Comparison of ENCODE assay signal across 22 cellular contexts in genomic region chr22:36563444-36563843, GRCh38.
"Had no signal": no experiment of that assay in that cellular context is flagged by ENCODE, and none has a peak within 500 bp of the region (broad histone marks: within the 10 kb centered on the region; RNA-seq: fewer than 3 reads in every experiment).

No MANE protein-coding gene starts in this region.

- H3K4me3 ChIP-seq: adrenal gland, PC-9, SK-N-MC had no signal

- H3K4me3 Mint-ChIP-seq: activated CD4-positive, alpha-beta memory T cell treated with anti-CD3 and anti-CD28 coated beads, Interleukin-2, amount 10 ng/mL, durations not matched to agents 7 days and 5 days; activated CD4-positive, alpha-beta T cell treated with anti-CD3 and anti-CD28 coated beads for 36 hours; activated naive CD8-positive, alpha-beta T cell treated with anti-CD3 and anti-CD28 coated beads, Interleukin-2, amount 10 ng/mL, durations not matched to agents 7 days and 5 days; T-cell had no signal

- H3K27ac Mint-ChIP-seq: activated CD4-positive, alpha-beta memory T cell treated with anti-CD3 and anti-CD28 coated beads, Interleukin-2, amount 10 ng/mL, durations not matched to agents 7 days and 5 days; activated CD4-positive, alpha-beta T cell treated with anti-CD3 and anti-CD28 coated beads for 36 hours; activated naive CD8-positive, alpha-beta T cell treated with anti-CD3 and anti-CD28 coated beads, Interleukin-2, amount 10 ng/mL, durations not matched to agents 7 days and 5 days; T-cell had no signal

- H3K27ac ChIP-seq: adrenal gland, PC-9, SK-N-MC had no signal

- H3K27me3 ChIP-seq: adrenal gland had no signal

- H3K4me2 ChIP-seq: PC-9 had no signal

- H3K36me3 Mint-ChIP-seq: activated naive CD8-positive, alpha-beta T cell treated with anti-CD3 and anti-CD28 coated beads, Interleukin-2, amount 10 ng/mL, durations not matched to agents 7 days and 5 days; T-cell had no signal

- H3K36me3 ChIP-seq: adrenal gland had no signal

- H3K4me1 ChIP-seq: adrenal gland had no signal

- H3K9me3 ChIP-seq: adrenal gland had no signal

- H2AFZ ChIP-seq: PC-9 had no signal

- H3K4me1 Mint-ChIP-seq: activated CD4-positive, alpha-beta T cell treated with anti-CD3 and anti-CD28 coated beads for 36 hours had no signal

- ATAC-seq: activated CD4-positive, alpha-beta T cell treated with anti-CD3 and anti-CD28 coated beads for 36 hours; T-cell had no signal

- H3K9me3 Mint-ChIP-seq: activated CD4-positive, alpha-beta memory T cell treated with anti-CD3 and anti-CD28 coated beads, Interleukin-2, amount 10 ng/mL, durations not matched to agents 7 days and 5 days; activated naive CD8-positive, alpha-beta T cell treated with anti-CD3 and anti-CD28 coated beads, Interleukin-2, amount 10 ng/mL, durations not matched to agents 7 days and 5 days; T-cell had no signal

- DNase-seq: activated CD4-positive, alpha-beta memory T cell treated with anti-CD3 and anti-CD28 coated beads, Interleukin-2, amount 10 ng/mL, durations not matched to agents 7 days and 5 days; activated CD4-positive, alpha-beta T cell treated with anti-CD3 and anti-CD28 coated beads for 36 hours; activated CD4-positive, alpha-beta T cell treated with anti-CD3 and anti-CD28 coated beads, Interleukin-2, amount 50 U/mL, for 1 hour; activated CD4-positive, CD25-positive, alpha-beta regulatory T cell; activated naive CD4-positive, alpha-beta T cell treated with anti-CD3 and anti-CD28 coated beads, Interleukin-2, amount 50 U/mL, for 16 hours; activated naive CD8-positive, alpha-beta T cell treated with anti-CD3 and anti-CD28 coated beads, Interleukin-2, amount 10 ng/mL, durations not matched to agents 7 days and 5 days; adrenal gland; anterior cingulate cortex; Karpas-422; MM.1S; NCI-H1105; NCI-H1436; NCI-H1694 treated with DMSO at 0.1 percent for 48 hours; NCI-H2029 treated with DMSO at 0.1 percent for 48 hours; NCI-H345; NCI-H510A treated with DMSO at 0.1 percent for 48 hours; NCI-H69; PC-9; T-cell; T-helper 2 cell; T1000 had no signal
